In the genomic region with DNA sequence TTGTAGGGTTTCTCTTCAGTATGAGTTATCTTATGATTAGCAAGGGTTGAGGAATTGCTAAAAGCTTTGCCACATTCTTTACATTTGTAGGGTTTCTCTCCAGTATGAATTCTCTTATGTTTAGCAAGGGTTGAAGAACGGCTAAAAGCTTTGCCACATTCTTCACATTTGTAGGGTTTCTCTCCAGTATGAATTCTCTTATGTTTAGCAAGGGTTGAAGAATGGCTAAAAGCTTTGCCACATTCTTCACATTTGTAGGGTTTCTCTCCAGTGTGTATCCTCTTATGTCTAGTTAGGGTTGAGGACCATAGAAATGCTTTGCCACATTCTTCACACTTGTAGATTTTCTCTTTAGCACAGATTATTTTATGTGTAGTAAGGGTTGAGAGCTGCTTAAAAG, we compare ENCODE assay signal across 8 cellular contexts. TPM values are rescaled to one million over a fixed set of nuclear protein-coding genes. Genes with fewer than 3 reads are reported as not detected.
DNase-seq lines count a peak whose midpoint lies in the region; ATAC-seq, FAIRE-seq and TF ChIP-seq lines count a peak whose summit lies in the region.
"Not testable (repeated sequence)": the region's sequence is repeated elsewhere in the genome, so short reads cannot be mapped to it uniquely, and the experiment has no call there.

No MANE protein-coding gene starts in this region.

- H3K9ac ChIP-seq in BLaER1; HCT116 (ENCODE audit: low read length); PC-3 (ENCODE audit: low read length); adipocyte (ENCODE audit: low read length); endodermal cell (ENCODE audit: extremely low read depth, low read length, poor library complexity, severe bottlenecking); subcutaneous abdominal adipose tissue (ENCODE audit: low read length in 5 of 5): not testable (repeated sequence)

- H3K27ac ChIP-seq in BLaER1; HCT116 (ENCODE audit: low read depth, low read length); PC-3 (ENCODE audit: low read length); endodermal cell (ENCODE audit: low read depth, low read length); naive thymus-derived CD4-positive, alpha-beta T cell (ENCODE audit: low read depth, low read length); subcutaneous abdominal adipose tissue (ENCODE audit: low read depth, low read length): not testable (repeated sequence)

- H3K79me2 ChIP-seq in HCT116 (ENCODE audit: insufficient read depth, low read length); PC-3 (ENCODE audit: low read length): not testable (repeated sequence)

- H3K27me3 Mint-ChIP-seq in endodermal cell (ENCODE audit: insufficient read depth); naive thymus-derived CD4-positive, alpha-beta T cell: not testable (repeated sequence)

- H2AFZ ChIP-seq in HCT116 (ENCODE audit: low read depth, low read length, poor library complexity, severe bottlenecking); PC-3 (ENCODE audit: low read length): not testable (repeated sequence)

- not testable (repeated sequence) for H3K4me2 ChIP-seq in BLaER1; HCT116 (ENCODE audit: low read length); PC-3 (ENCODE audit: low read length)

- H3K27me3 ChIP-seq in BLaER1; HCT116 (ENCODE audit: insufficient read depth, low read length); PC-3 (ENCODE audit: low read length); adipocyte (replicated peaks; ENCODE audit: control insufficient read depth, insufficient read depth, low read length); endodermal cell (ENCODE audit: control insufficient read depth, insufficient read depth, low read length, poor library complexity, severe bottlenecking); naive thymus-derived CD4-positive, alpha-beta T cell (ENCODE audit: control insufficient read depth in 2 of 2, insufficient read depth in 2 of 2, low read length in 2 of 2); subcutaneous abdominal adipose tissue (ENCODE audit: control insufficient read depth in 5 of 5, insufficient read depth in 4 of 5, low read length in 5 of 5): not testable (repeated sequence)

- BruUV-seq in HCT116 (replicated peaks; lab: Mats Ljungman, UMichigan); PC-3 (replicated peaks; lab: Mats Ljungman, UMichigan): not testable (repeated sequence)

- CTCF ChIA-PET in HCT116 (lab: Charles Lee); PC-3 (lab: Charles Lee); naive thymus-derived CD4-positive, alpha-beta T cell (lab: Charles Lee): not testable (repeated sequence)

- TF ChIP-seq CTCF in HCT116 (IDR thresholded peaks at IDR 0.05 in 2 of 3, conservative IDR thresholded peaks at IDR 0.05 in 1 of 3; ENCODE audit: borderline replicate concordance in 1 of 3, insufficient read depth in 1 of 3, low read depth in 2 of 3, low read length in 2 of 3); PC-3 (conservative IDR thresholded peaks at IDR 0.05; ENCODE audit: low read depth, low read length); endodermal cell (conservative IDR thresholded peaks at IDR 0.05): not testable (repeated sequence)

- H3K9me3 ChIP-seq in BLaER1 (peaks cover 98% of the 10 kb centered on the region), HCT116 (ENCODE audit: control insufficient read depth in 1 of 2, insufficient read depth in 1 of 2, low read depth in 1 of 2, low read length in 2 of 2) (peaks cover 8 to 40% of the 10 kb centered on the region in 2 experiments; a peak in 3 of 4 replicates), PC-3 (ENCODE audit: low read length) (peaks cover 59% of the 10 kb centered on the region), adipocyte (ENCODE audit: control insufficient read depth, low read length) (peaks cover 95% of the 10 kb centered on the region), endodermal cell (ENCODE audit: control insufficient read depth, low read length) (peaks cover 95% of the 10 kb centered on the region), subcutaneous abdominal adipose tissue (ENCODE audit: control insufficient read depth in 5 of 5, low read length in 5 of 5) (peaks cover 40 to 83% (median 66%) of the 10 kb centered on the region in 5 donors)
- peaks cover 21 to 77% (median 38%) of the 10 kb centered on the region in 3 experiments for H3K9me3 ChIP-seq in naive thymus-derived CD4-positive, alpha-beta T cell (ENCODE audit: control insufficient read depth in 2 of 3, low read length in 3 of 3)

- intact Hi-C loops in HCT116 (cut with micrococcal nuclease); PC-3 (cut with micrococcal nuclease); naive thymus-derived CD4-positive, alpha-beta T cell (cut with micrococcal nuclease): not testable (repeated sequence)

- H3K9me2 ChIP-seq in HCT116 (ENCODE audit: insufficient read depth); PC-3 (replicated peaks; ENCODE audit: low read length): not testable (repeated sequence)

- peaks cover 94% of the 10 kb centered on the region for H3K9me3 Mint-ChIP-seq in endodermal cell
- H3K9me3 Mint-ChIP-seq in naive thymus-derived CD4-positive, alpha-beta T cell, result peaks cover 0 to 96% (median 71%) of the 10 kb centered on the region in 11 donors

- not testable (repeated sequence) for TF ChIP-seq POLR2A in HCT116 (IDR thresholded peaks at IDR 0.05; ENCODE audit: borderline replicate concordance, extremely low read depth, insufficient read depth, insufficient read length)

- H3K4me1 ChIP-seq in BLaER1; HCT116 (ENCODE audit: control insufficient read depth in 1 of 2, insufficient read depth in 2 of 2, low read length in 2 of 2); PC-3 (ENCODE audit: insufficient read depth, low read length); adipocyte (ENCODE audit: control insufficient read depth, insufficient read depth, low read length); endodermal cell (ENCODE audit: control insufficient read depth, insufficient read depth, low read length); naive thymus-derived CD4-positive, alpha-beta T cell (ENCODE audit: control insufficient read depth in 2 of 2, insufficient read depth in 2 of 2, low read length in 2 of 2); subcutaneous abdominal adipose tissue (ENCODE audit: control insufficient read depth in 5 of 5, insufficient read depth in 5 of 5, low read length in 5 of 5): not testable (repeated sequence)

- H3K4me1 Mint-ChIP-seq in endodermal cell; naive thymus-derived CD4-positive, alpha-beta T cell: not testable (repeated sequence)

- H3K4me3 ChIP-seq in BLaER1 (peak overlapping the region; percentile 1; the same call in 1 of the 2 replicates), PC-3 (ENCODE audit: low read length) (peak overlapping the region; percentile 2; the same call in 1 of the 2 replicates), adipocyte (ENCODE audit: low read length) (peak overlapping the region; percentile 64), endodermal cell (ENCODE audit: low read length) (peak overlapping the region; percentile 73), subcutaneous abdominal adipose tissue (ENCODE audit: low read depth in 1 of 5, low read length in 5 of 5) (peak overlapping the region in 4 of 5 donors; percentile 35 to 55 (median 50))
- not testable (repeated sequence) for H3K4me3 ChIP-seq in HCT116 (replicated peaks in 1 of 2; ENCODE audit: low read depth in 1 of 2, low read length in 2 of 2)
- peak overlapping the region; percentile 4 for H3K4me3 ChIP-seq in naive thymus-derived CD4-positive, alpha-beta T cell (ENCODE audit: low read length)

- not testable (repeated sequence) for H3K27ac Mint-ChIP-seq in endodermal cell; naive thymus-derived CD4-positive, alpha-beta T cell

- RAD21 ChIA-PET in HCT116 (lab: Charles Lee; ENCODE audit: low non-redundant PET in 1 of 2, low total read pairs in 2 of 2, uncharacterized antibody in 2 of 2, unreplicated experiment in 2 of 2), result not testable (repeated sequence)

- FAIRE-seq in islet of Langerhans (lab: Jason Lieb, UNC), result peak; percentile 86

- peaks cover 81% of the 10 kb centered on the region for H3K36me3 Mint-ChIP-seq in endodermal cell (ENCODE audit: low read depth)
- H3K36me3 Mint-ChIP-seq in naive thymus-derived CD4-positive, alpha-beta T cell, result peaks cover 10 to 69% (median 64%) of the 10 kb centered on the region in 5 donors

- H3K4me3 Mint-ChIP-seq in endodermal cell, result not testable (repeated sequence)
- peak overlapping the region in 1 of 10 donors; percentile 16 for H3K4me3 Mint-ChIP-seq in naive thymus-derived CD4-positive, alpha-beta T cell

- WGBS in endodermal cell (ENCODE audit: insufficient coverage in 1 of 2, insufficient read length in 1 of 2), 2 experiments, result no CpG with 5 or more reads among the region's 1 CpG

- not testable (repeated sequence) for ATAC-seq in HCT116; PC-3; naive thymus-derived CD4-positive, alpha-beta T cell

- H4K20me1 ChIP-seq in BLaER1; HCT116 (ENCODE audit: insufficient read depth); PC-3 (ENCODE audit: low read length): not testable (repeated sequence)

- H3K36me3 ChIP-seq in BLaER1 (peaks cover 85% of the 10 kb centered on the region), PC-3 (ENCODE audit: low read depth, low read length) (peaks cover 72% of the 10 kb centered on the region), adipocyte (ENCODE audit: control insufficient read depth, insufficient read depth, low read length, severe bottlenecking) (peaks cover 67% of the 10 kb centered on the region), endodermal cell (ENCODE audit: control insufficient read depth, insufficient read depth, low read length) (peaks cover 75% of the 10 kb centered on the region), subcutaneous abdominal adipose tissue (ENCODE audit: control insufficient read depth in 5 of 5, insufficient read depth in 5 of 5, low read length in 5 of 5) (peaks cover 16 to 34% (median 29%) of the 10 kb centered on the region in 5 donors)
- not testable (repeated sequence) for H3K36me3 ChIP-seq in HCT116 (ENCODE audit: control insufficient read depth in 1 of 2, insufficient read depth in 2 of 2, low read length in 2 of 2)
- peaks cover 23 to 37% (median 27%) of the 10 kb centered on the region in 3 experiments for H3K36me3 ChIP-seq in naive thymus-derived CD4-positive, alpha-beta T cell (ENCODE audit: control insufficient read depth in 2 of 3, insufficient read depth in 3 of 3, low read length in 3 of 3)

- DNase-seq in HCT116 (ENCODE audit: low read depth, low spot score); PC-3; adipocyte (ENCODE audit: low read depth); endodermal cell; naive thymus-derived CD4-positive, alpha-beta T cell: not testable (repeated sequence)

- H3F3A ChIP-seq in PC-3 (ENCODE audit: low read length, unreplicated experiment), result not testable (repeated sequence)

- POLR2A ChIA-PET in HCT116 (lab: Charles Lee); PC-3 (lab: Charles Lee; ENCODE audit: unreplicated experiment); naive thymus-derived CD4-positive, alpha-beta T cell (lab: Charles Lee): not testable (repeated sequence)

- not testable (repeated sequence) for TF ChIP-seq RAD21 in HCT116 (IDR thresholded peaks at IDR 0.05; ENCODE audit: low read depth)

RNA-seq across cellular contexts. Expression of a gene that starts 33.4 kb away (rescaled TPM):
- total RNA-seq in HCT116 (2021; ENCODE audit: unreplicated experiment), result 12.3 TPM
- polyA plus RNA-seq in HCT116 (2012), result 4.1 and 4.9 TPM in 2 replicates
- 18.7 and 22.2 TPM in 2 replicates for total RNA-seq in PC-3 (2014; rRNA removed)
- total RNA-seq in endodermal cell, result 10 to 100 TPM; 66.9 to 75.4 TPM
- 43.3 TPM for polyA plus RNA-seq in endodermal cell (2013, experiment 1 of 2)
- polyA plus RNA-seq in endodermal cell (2013, experiment 2 of 2), result 44.6 TPM
- 100 to 1,000 TPM in 2 of 5 experiments, 10 to 100 TPM in 3; 40.5 to 165 (median 90.6) TPM for total RNA-seq in naive thymus-derived CD4-positive, alpha-beta T cell
- polyA plus RNA-seq in naive thymus-derived CD4-positive, alpha-beta T cell, result 10 to 100 TPM; 55.8 to 56.7 TPM
